11 cellular contexts compared by ENCODE assay signal in genomic region chr14:75579882-75580281, GRCh38. TPM values are rescaled to one million over a fixed set of nuclear protein-coding genes. Genes with fewer than 3 reads are reported as not detected.
DNase-seq lines count a peak whose midpoint lies in the region; ATAC-seq and TF ChIP-seq lines count a peak whose summit lies in the region.
"Had no signal": no experiment of that assay in that cellular context is flagged by ENCODE, and none has a peak within 500 bp of the region (broad histone marks: within the 10 kb centered on the region; RNA-seq: fewer than 3 reads in every experiment).

No MANE protein-coding gene starts in this region.

- H3K4me3 ChIP-seq in IMR-90 (ENCODE audit: insufficient read depth, low read depth, low read length): no peak overlapping the region
- peak overlapping the region; percentile 69 for H3K4me3 ChIP-seq in brain microvascular endothelial cell (ENCODE audit: low read depth, low read length)
- peak overlapping the region; percentile 66 for H3K4me3 ChIP-seq in skeletal muscle satellite cell (ENCODE audit: low read length)

- peaks cover 18 to 25% of the 10 kb centered on the region in 2 donors for H3K4me1 Mint-ChIP-seq in immature natural killer cell

- peak overlapping the region in 4 of 5 donors; percentile 93 to 97 (median 94) for H3K4me3 Mint-ChIP-seq in immature natural killer cell

- no peak for TF ChIP-seq RAD21 in IMR-90 (IDR thresholded peaks at IDR 0.05; ENCODE audit: low read length)

- H3K4me2 ChIP-seq in IMR-90 (ENCODE audit: low read depth, low read length) (peak overlapping the region; percentile 36; the same call in 1 of the 2 replicates), skeletal muscle satellite cell (ENCODE audit: low read length) (peak overlapping the region; percentile 86)

- H3K9me3 ChIP-seq in IMR-90 (ENCODE audit: control insufficient read depth, insufficient read depth, low read length): no peaks in the 10 kb centered on the region
- no peaks in the 10 kb centered on the region for H3K9me3 ChIP-seq in skeletal muscle satellite cell (replicated peaks; ENCODE audit: low read length)

- no peak for ATAC-seq in IMR-90 (ENCODE audit: low read depth)
- no peak for ATAC-seq in GM21528 (IDR thresholded peaks at IDR 0.05; ENCODE audit: low FRiP score, unreplicated experiment)
- no peak for ATAC-seq in HG02763 (IDR thresholded peaks at IDR 0.05; ENCODE audit: unreplicated experiment)

- TF ChIP-seq CTCF in IMR-90 (conservative IDR thresholded peaks at IDR 0.05; ENCODE audit: low read depth, low read length) (no peak), brain microvascular endothelial cell (IDR thresholded peaks at IDR 0.05; ENCODE audit: low read depth, low read length, missing control alignments) (no peak)

- no peak overlapping the region for H3K18ac ChIP-seq in IMR-90 (ENCODE audit: low read depth, low read length)

- no peak overlapping the region for H4K8ac ChIP-seq in IMR-90 (ENCODE audit: low read depth in 2 of 2, low read length in 2 of 2)

- no peaks in the 10 kb centered on the region for H3K79me1 ChIP-seq in IMR-90 (ENCODE audit: low read depth in 1 of 2, low read length in 2 of 2)

- H3K23ac ChIP-seq in IMR-90 (ENCODE audit: low read depth, low read length): no peak overlapping the region

- H3K27ac ChIP-seq in IMR-90 (ENCODE audit: insufficient read depth, low read length): no peak overlapping the region
- no peak overlapping the region for H3K27ac ChIP-seq in brain microvascular endothelial cell

- in situ Hi-C loops in IMR-90 (cut with MboI; ENCODE audit: low sequenced_read_pairs) (loop anchor here (5.0 to 10.0 kb wide), 2 partner anchors 72 to 405 kb away; partner anchors contain the start of genes IFT43 and TGFB3), brain microvascular endothelial cell (cut with HindIII; ENCODE audit: low pct_ligation_motif_present, low sequenced_read_pairs) (no loop called here)

- no peak overlapping the region for H2BK15ac ChIP-seq in IMR-90 (ENCODE audit: low read depth, low read length)

- no peak overlapping the region for H4K91ac ChIP-seq in IMR-90 (ENCODE audit: insufficient read depth, low read depth, low read length)

- no peaks in the 10 kb centered on the region for H3K36me3 ChIP-seq in IMR-90 (ENCODE audit: control insufficient read depth, insufficient read depth, low read length)
- no peaks in the 10 kb centered on the region for H3K36me3 ChIP-seq in brain microvascular endothelial cell (replicated peaks)
- no peaks in the 10 kb centered on the region for H3K36me3 ChIP-seq in skeletal muscle satellite cell (ENCODE audit: insufficient read depth, low read length)

- H2BK120ac ChIP-seq in IMR-90 (ENCODE audit: low read depth, low read length): no peak overlapping the region

- intact Hi-C loops in IMR-90 (cut with micrococcal nuclease): loop anchor here (5.0 kb wide), 1 partner anchor 402 kb away; the partner anchor contains the start of gene TGFB3

- H2AK9ac ChIP-seq in IMR-90 (replicated peaks; ENCODE audit: low read depth, low read length, poor library complexity): no peak overlapping the region

- CTCF ChIA-PET in IMR-90 (lab: Yijun Ruan, JAX): interaction anchor here (1.2 to 6.1 kb wide), 2 partner anchors 8 to 73 kb away, joined by 4 to 125 read pairs; no protein-coding TSS in a partner anchor

- dilution Hi-C loops in IMR-90 (cut with HindIII; ENCODE audit: low sequenced_read_pairs, unreplicated experiment): no loop called here

- BruUV-seq in IMR-90 (replicated peaks; lab: Mats Ljungman, UMichigan): no TSS peak

- WGBS in IMR-90 (ENCODE audit: extremely low coverage in 2 of 2, insufficient read length in 1 of 2), 2 experiments: 84% methylated on average over 3 of the region's 3 CpGs; no CpG with 5 or more reads in 1 of the 2 experiments

- H3K4me1 ChIP-seq in IMR-90 (ENCODE audit: control insufficient read depth, insufficient read depth, low read length) (peaks cover 8% of the 10 kb centered on the region; the same call in 1 of the 2 replicates), skeletal muscle satellite cell (ENCODE audit: control insufficient read depth, insufficient read depth, low read length) (peaks cover 16% of the 10 kb centered on the region)

- peaks cover 0 to 3% (median 2%) of the 10 kb centered on the region in 3 donors for H3K27me3 Mint-ChIP-seq in immature natural killer cell (ENCODE audit: low read depth in 3 of 3)

- TF ChIP-seq POLR2A in IMR-90 (IDR thresholded peaks at IDR 0.05; ENCODE audit: low read depth, low read length): no peak

- no peak overlapping the region for H2AK5ac ChIP-seq in IMR-90 (ENCODE audit: low read depth, low read length)

- H4K5ac ChIP-seq in IMR-90 (ENCODE audit: low read depth, low read length): no peak overlapping the region

- no peak overlapping the region for H3K9ac ChIP-seq in IMR-90 (ENCODE audit: low read depth, low read length)
- peak overlapping the region; percentile 69 for H3K9ac ChIP-seq in skeletal muscle satellite cell (ENCODE audit: low read depth, low read length)

- H3K56ac ChIP-seq in IMR-90 (ENCODE audit: extremely low read depth, insufficient read depth, low read length): no peak overlapping the region

- no peak overlapping the region for H3K14ac ChIP-seq in IMR-90 (replicated peaks; ENCODE audit: low read depth, low read length)

- no peaks in the 10 kb centered on the region for H4K20me1 ChIP-seq in IMR-90 (ENCODE audit: insufficient read depth, low read length)

- no peak overlapping the region for H3K4ac ChIP-seq in IMR-90 (ENCODE audit: low read depth, low read length)

- H2AFZ ChIP-seq in IMR-90 (replicated peaks; ENCODE audit: low read length, poor library complexity): no peak overlapping the region

- H3K9me1 ChIP-seq in IMR-90 (ENCODE audit: insufficient read depth, low read length): peaks cover 10% of the 10 kb centered on the region; the same call in 1 of the 2 replicates

- no peaks in the 10 kb centered on the region for H3K36me3 Mint-ChIP-seq in immature natural killer cell

- H2BK20ac ChIP-seq in IMR-90 (ENCODE audit: low read depth, low read length): no peak overlapping the region

- peaks cover 8% of the 10 kb centered on the region for H3K27me3 ChIP-seq in IMR-90 (ENCODE audit: control insufficient read depth, insufficient read depth, low read length)
- no peaks in the 10 kb centered on the region for H3K27me3 ChIP-seq in brain microvascular endothelial cell (replicated peaks)
- H3K27me3 ChIP-seq in skeletal muscle satellite cell (ENCODE audit: control insufficient read depth, insufficient read depth, low read length): no peaks in the 10 kb centered on the region

- DNase-seq in IMR-90: no peak
- no peak for DNase-seq in brain microvascular endothelial cell
- DNase-seq in immature natural killer cell: no peak
- DNase-seq in NCI-H1048 (lab: John Stamatoyannopoulos, UW): no peak
- no peak for DNase-seq in GOT3 (lab: John Stamatoyannopoulos, UW)
- DNase-seq: DND-41, hippocampal formation had no signal

- H3K9me3 Mint-ChIP-seq in immature natural killer cell: no peaks in the 10 kb centered on the region

- no peak overlapping the region for H3K27ac Mint-ChIP-seq in immature natural killer cell

- no peak overlapping the region for H2BK5ac ChIP-seq in IMR-90 (ENCODE audit: low read depth, low read length, poor library complexity, severe bottlenecking)

- POLR2A ChIA-PET in IMR-90 (lab: Charles Lee; ENCODE audit: unreplicated experiment): no interaction called here

TF ChIP-seq in IMR-90, 13 proteins besides CTCF, POLR2A, EP300 and RAD21:
- TF ChIP-seq CEBPB (IDR thresholded peaks at IDR 0.05; ENCODE audit: low read depth, low read length) (no peak), ELK1 (IDR thresholded peaks at IDR 0.05; ENCODE audit: borderline replicate concordance, low read depth, low read length) (no peak), FOS (IDR thresholded peaks at IDR 0.05; ENCODE audit: low read depth, low read length) (no peak), MXI1 (IDR thresholded peaks at IDR 0.05; ENCODE audit: borderline replicate concordance, low read depth, low read length) (no peak)

RNA-seq across cellular contexts. Expression of gene FLVCR2, which starts 1.5 kb away (rescaled TPM):
- 1.1 and 1.4 TPM in 2 replicates for total RNA-seq in IMR-90 (2012; rRNA removed)
- polyA plus RNA-seq in IMR-90 (2012; rRNA removed) (0.94 and 1.0 TPM in 2 replicates), immature natural killer cell (1 to 10 TPM in 1 of 3 donors, under 1 TPM in 1, not detected in 1; 0.24 to 1.4 TPM)
- polyA plus RNA-seq in IMR-90 (2012; cell fraction: cytosol; rRNA removed): 0.60 and 1.1 TPM in 2 replicates
- polyA plus RNA-seq in IMR-90 (2012; cell fraction: nucleus; rRNA removed; ENCODE audit: low replicate concordance): 0.85 and 2.4 TPM in 2 replicates
- total RNA-seq in skeletal muscle satellite cell (2012; rRNA removed): 6.6 and 10.1 TPM in 2 replicates

RNA-seq across cellular contexts. Expression of gene BATF, which starts 57.6 kb away (rescaled TPM):
- not detected in 2 replicates for total RNA-seq in IMR-90 (2012; rRNA removed)
- polyA plus RNA-seq in IMR-90 (2012; rRNA removed): not detected in 2 replicates
- not detected in 2 replicates for polyA plus RNA-seq in IMR-90 (2012; cell fraction: cytosol; rRNA removed)
- polyA plus RNA-seq in IMR-90 (2012; cell fraction: nucleus; rRNA removed; ENCODE audit: low replicate concordance): not detected in 2 replicates
- 10 to 100 TPM; 61.7 to 97.4 (median 95.6) TPM for polyA plus RNA-seq in immature natural killer cell
- total RNA-seq in skeletal muscle satellite cell (2012; rRNA removed): not detected in 2 replicates
- total RNA-seq: renal cortical epithelial cell had no signal

Comparison
In these comparisons a context has a peak if more than half of its experiments do, and no peak if none do; other contexts are left out.
1. RNA of gene BATF, which starts 57.6 kb away (polyA plus RNA-seq): 61.7 to 97.4 TPM in immature natural killer cell; not detected in IMR-90; every median in the first group is over 10 times any median in the second.